In genomic region chr11:124074554-124074953, GRCh38 we compare ENCODE assay signal across 33 cellular contexts. TPM values are rescaled to one million over a fixed set of nuclear protein-coding genes. Genes with fewer than 3 reads are reported as not detected.
"Had no signal": no experiment of that assay in that cellular context is flagged by ENCODE, and none has a peak within 500 bp of the region (broad histone marks: within the 10 kb centered on the region; RNA-seq: fewer than 3 reads in every experiment).

No MANE protein-coding gene starts in this region.

- ATAC-seq: effector memory CD8-positive, alpha-beta T cell; left lobe of liver; naive thymus-derived CD4-positive, alpha-beta T cell; stimulated activated memory B cell treated with anti-CD40 and anti-IgM and Interleukin-4, amounts not matched to agents 10 μg/mL and 1 μg/mL and 100 μg/mL, for 72 hours had no signal

- H3K4me3 Mint-ChIP-seq: effector memory CD8-positive, alpha-beta T cell; stimulated activated memory B cell treated with anti-CD40 and anti-IgM and Interleukin-4, amounts not matched to agents 10 μg/mL and 1 μg/mL and 100 μg/mL, for 72 hours; stimulated activated naive CD8-positive, alpha-beta T cell treated with anti-CD3 and anti-CD28 coated beads, Interleukin-15, Interleukin-2, amounts not matched to agents 100 ng/mL and 50 ng/mL, for 24 hours had no signal

- H3K36me3 ChIP-seq: esophagus squamous epithelium, heart right ventricle, prostate gland, right atrium auricular region, suprapubic skin, thyroid gland, vagina had no signal

- H3K36me3 Mint-ChIP-seq: immature natural killer cell; memory B cell; naive thymus-derived CD4-positive, alpha-beta T cell; stimulated activated memory B cell treated with anti-CD40 and anti-IgM and Interleukin-4, amounts not matched to agents 10 μg/mL and 1 μg/mL and 100 μg/mL, for 72 hours had no signal

- H3K9me3 Mint-ChIP-seq: effector memory CD8-positive, alpha-beta T cell; immature natural killer cell; memory B cell; naive thymus-derived CD4-positive, alpha-beta T cell; stimulated activated memory B cell treated with anti-CD40 and anti-IgM and Interleukin-4, amounts not matched to agents 10 μg/mL and 1 μg/mL and 100 μg/mL, for 72 hours; stimulated activated naive CD8-positive, alpha-beta T cell treated with anti-CD3 and anti-CD28 coated beads, Interleukin-15, Interleukin-2, amounts not matched to agents 100 ng/mL and 50 ng/mL, for 24 hours had no signal

- H3K4me1 ChIP-seq: prostate gland had no signal

- H3K27me3 ChIP-seq: right atrium auricular region, thyroid gland had no signal

- DNase-seq: cortex of kidney; effector memory CD8-positive, alpha-beta T cell; esophagus squamous epithelium; foreskin melanocyte; glutamatergic neuron; heart right ventricle; hippocampal formation; immature natural killer cell; islet precursor cell; midbrain; naive thymus-derived CD4-positive, alpha-beta T cell; stimulated activated CD4-positive, alpha-beta T cell treated with anti-CD3 and anti-CD28 coated beads, Interleukin-2, amount 100 ng/mL, for 24 hours; stimulated activated CD4-positive, alpha-beta T cell treated with anti-CD3 and anti-CD28 coated beads, Interleukin-4, amount 100 ng/mL, for 24 hours; thyroid gland; trophoblast cell had no signal

- H3K27ac Mint-ChIP-seq: effector memory CD8-positive, alpha-beta T cell; immature natural killer cell; memory B cell; naive thymus-derived CD4-positive, alpha-beta T cell; stimulated activated memory B cell treated with anti-CD40 and anti-IgM and Interleukin-4, amounts not matched to agents 10 μg/mL and 1 μg/mL and 100 μg/mL, for 72 hours; stimulated activated naive CD8-positive, alpha-beta T cell treated with anti-CD3 and anti-CD28 coated beads, Interleukin-15, Interleukin-2, amounts not matched to agents 100 ng/mL and 50 ng/mL, for 24 hours had no signal

- FAIRE-seq: endometrium had no signal

- H3K9me3 ChIP-seq: esophagus squamous epithelium, heart right ventricle, prostate gland, right atrium auricular region, suprapubic skin, thyroid gland, vagina had no signal

- H3K27ac ChIP-seq: heart right ventricle, prostate gland, right atrium auricular region, suprapubic skin, thyroid gland, vagina had no signal

- H3K4me3 ChIP-seq: esophagus squamous epithelium, heart right ventricle, lung, prostate gland, right atrium auricular region, smooth muscle cell, suprapubic skin, thyroid gland, vagina had no signal

- H3K4me2 ChIP-seq: smooth muscle cell had no signal

RNA-seq across cellular contexts. Expression of gene OR10G7, which starts 33.4 kb away (rescaled TPM):
- total RNA-seq: dermis microvascular lymphatic vessel endothelial cell; esophagus squamous epithelium; heart right ventricle; left lobe of liver; liver; lung; mucosa of gallbladder; naive thymus-derived CD4-positive, alpha-beta T cell; osteocyte; prostate gland; right atrium auricular region; sciatic nerve; smooth muscle cell; suprapubic skin; thyroid gland; ureter; vagina had no signal
- polyA plus RNA-seq: heart right ventricle; immature natural killer cell; liver; lung; naive thymus-derived CD4-positive, alpha-beta T cell; neural cell; smooth muscle cell had no signal

RNA-seq across cellular contexts. Expression of gene OR10G8, which starts 48.0 kb away (rescaled TPM):
- total RNA-seq: dermis microvascular lymphatic vessel endothelial cell; esophagus squamous epithelium; heart right ventricle; left lobe of liver; liver; lung; mucosa of gallbladder; naive thymus-derived CD4-positive, alpha-beta T cell; osteocyte; right atrium auricular region; sciatic nerve; smooth muscle cell; suprapubic skin; thyroid gland; ureter; vagina had no signal
- polyA plus RNA-seq: heart right ventricle; immature natural killer cell; liver; lung; naive thymus-derived CD4-positive, alpha-beta T cell; neural cell; smooth muscle cell had no signal

RNA-seq across cellular contexts. Expression of gene OR10G9, which starts 51.7 kb away (rescaled TPM):
- total RNA-seq: dermis microvascular lymphatic vessel endothelial cell; esophagus squamous epithelium; heart right ventricle; left lobe of liver; liver; lung; mucosa of gallbladder; naive thymus-derived CD4-positive, alpha-beta T cell; osteocyte; prostate gland; sciatic nerve; smooth muscle cell; suprapubic skin; thyroid gland; ureter; vagina had no signal
- polyA plus RNA-seq: heart right ventricle; immature natural killer cell; liver; lung; naive thymus-derived CD4-positive, alpha-beta T cell; neural cell; smooth muscle cell had no signal
